ENCODE assay signal across 1 cellular context in genomic region chr17:44899074-44899782, GRCh38.
TF ChIP-seq lines count a peak whose summit lies in the region.

EFTUD2 (minus strand) TSS chr17:44899445; CDS start chr17:44894521, 4,924 bp downstream.

TF ChIP-seq in K562, 482 proteins besides CTCF, POLR2A, EP300 and RAD21 (continued from another document and continues in another):
- TF ChIP-seq PPARD (CRISPR knock-in tag; IDR thresholded peaks at IDR 0.05) = no peak
- no peak for TF ChIP-seq KDM1A (IDR thresholded peaks at IDR 0.05)
- TF ChIP-seq, protein P1, sequence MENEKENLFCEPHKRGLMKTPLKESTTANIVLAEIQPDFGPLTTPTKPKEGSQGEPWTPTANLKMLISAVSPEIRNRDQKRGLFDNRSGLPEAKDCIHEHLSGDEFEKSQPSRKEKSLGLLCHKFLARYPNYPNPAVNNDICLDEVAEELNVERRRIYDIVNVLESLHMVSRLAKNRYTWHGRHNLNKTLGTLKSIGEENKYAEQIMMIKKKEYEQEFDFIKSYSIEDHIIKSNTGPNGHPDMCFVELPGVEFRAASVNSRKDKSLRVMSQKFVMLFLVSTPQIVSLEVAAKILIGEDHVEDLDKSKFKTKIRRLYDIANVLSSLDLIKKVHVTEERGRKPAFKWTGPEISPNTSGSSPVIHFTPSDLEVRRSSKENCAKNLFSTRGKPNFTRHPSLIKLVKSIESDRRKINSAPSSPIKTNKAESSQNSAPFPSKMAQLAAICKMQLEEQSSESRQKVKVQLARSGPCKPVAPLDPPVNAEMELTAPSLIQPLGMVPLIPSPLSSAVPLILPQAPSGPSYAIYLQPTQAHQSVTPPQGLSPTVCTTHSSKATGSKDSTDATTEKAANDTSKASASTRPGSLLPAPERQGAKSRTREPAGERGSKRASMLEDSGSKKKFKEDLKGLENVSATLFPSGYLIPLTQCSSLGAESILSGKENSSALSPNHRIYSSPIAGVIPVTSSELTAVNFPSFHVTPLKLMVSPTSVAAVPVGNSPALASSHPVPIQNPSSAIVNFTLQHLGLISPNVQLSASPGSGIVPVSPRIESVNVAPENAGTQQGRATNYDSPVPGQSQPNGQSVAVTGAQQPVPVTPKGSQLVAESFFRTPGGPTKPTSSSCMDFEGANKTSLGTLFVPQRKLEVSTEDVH (IDR thresholded peaks at IDR 0.05; ENCODE audit: low read depth, partially characterized antibody) = peak; percentile 90
- TF ChIP-seq SMARCE1 (IDR thresholded peaks at IDR 0.05) = no peak
- TF ChIP-seq ZBED1 (IDR thresholded peaks at IDR 0.05) = no peak
- TF ChIP-seq SREBF2 (CRISPR knock-in tag; IDR thresholded peaks at IDR 0.05) = no peak
- TF ChIP-seq RBM25 (IDR thresholded peaks at IDR 0.05; ENCODE audit: low read depth, low read length, severe bottlenecking) = no peak
- TF ChIP-seq TAF9B (IDR thresholded peaks at IDR 0.05; ENCODE audit: partially characterized antibody) = peak; percentile 76
- TF ChIP-seq TARDBP (IDR thresholded peaks at IDR 0.05) = no peak
- TF ChIP-seq, protein P2, sequence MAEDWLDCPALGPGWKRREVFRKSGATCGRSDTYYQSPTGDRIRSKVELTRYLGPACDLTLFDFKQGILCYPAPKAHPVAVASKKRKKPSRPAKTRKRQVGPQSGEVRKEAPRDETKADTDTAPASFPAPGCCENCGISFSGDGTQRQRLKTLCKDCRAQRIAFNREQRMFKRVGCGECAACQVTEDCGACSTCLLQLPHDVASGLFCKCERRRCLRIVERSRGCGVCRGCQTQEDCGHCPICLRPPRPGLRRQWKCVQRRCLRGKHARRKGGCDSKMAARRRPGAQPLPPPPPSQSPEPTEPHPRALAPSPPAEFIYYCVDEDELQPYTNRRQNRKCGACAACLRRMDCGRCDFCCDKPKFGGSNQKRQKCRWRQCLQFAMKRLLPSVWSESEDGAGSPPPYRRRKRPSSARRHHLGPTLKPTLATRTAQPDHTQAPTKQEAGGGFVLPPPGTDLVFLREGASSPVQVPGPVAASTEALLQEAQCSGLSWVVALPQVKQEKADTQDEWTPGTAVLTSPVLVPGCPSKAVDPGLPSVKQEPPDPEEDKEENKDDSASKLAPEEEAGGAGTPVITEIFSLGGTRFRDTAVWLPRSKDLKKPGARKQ (CRISPR knock-in tag; IDR thresholded peaks at IDR 0.05) = no peak
- TF ChIP-seq MECOM (CRISPR knock-in tag; IDR thresholded peaks at IDR 0.05) = no peak
- TF ChIP-seq JUND (IDR thresholded peaks at IDR 0.05; ENCODE audit: borderline replicate concordance, low read depth, low read length) = peak; percentile 62
- TF ChIP-seq JUND (tag; IDR thresholded peaks at IDR 0.05; ENCODE audit: borderline replicate concordance, low read depth, low read length) = no peak; the same call in 2 of the 3 replicates
- TF ChIP-seq, protein P3, sequence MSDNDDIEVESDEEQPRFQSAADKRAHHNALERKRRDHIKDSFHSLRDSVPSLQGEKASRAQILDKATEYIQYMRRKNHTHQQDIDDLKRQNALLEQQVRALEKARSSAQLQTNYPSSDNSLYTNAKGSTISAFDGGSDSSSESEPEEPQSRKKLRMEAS (CRISPR knock-in tag; IDR thresholded peaks at IDR 0.05) = peak; percentile 95
- TF ChIP-seq CREB3 (tag; conservative IDR thresholded peaks at IDR 0.05; ENCODE audit: low read depth) = no peak
- TF ChIP-seq JUN (IDR thresholded peaks at IDR 0.05; ENCODE audit: borderline replicate concordance, low read depth, low read length) = peak; percentile 75; the same call in 1 of the 2 replicates
- no peak; the same call in 1 of the 2 replicates for TF ChIP-seq JUN (CRISPR knock-in tag; IDR thresholded peaks at IDR 0.05; ENCODE audit: borderline replicate concordance)
- TF ChIP-seq FOXP4 (CRISPR knock-in tag; IDR thresholded peaks at IDR 0.05; ENCODE audit: borderline replicate concordance) = no peak
- TF ChIP-seq, protein P4, sequence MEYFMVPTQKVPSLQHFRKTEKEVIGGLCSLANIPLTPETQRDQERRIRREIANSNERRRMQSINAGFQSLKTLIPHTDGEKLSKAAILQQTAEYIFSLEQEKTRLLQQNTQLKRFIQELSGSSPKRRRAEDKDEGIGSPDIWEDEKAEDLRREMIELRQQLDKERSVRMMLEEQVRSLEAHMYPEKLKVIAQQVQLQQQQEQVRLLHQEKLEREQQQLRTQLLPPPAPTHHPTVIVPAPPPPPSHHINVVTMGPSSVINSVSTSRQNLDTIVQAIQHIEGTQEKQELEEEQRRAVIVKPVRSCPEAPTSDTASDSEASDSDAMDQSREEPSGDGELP (CRISPR knock-in tag; IDR thresholded peaks at IDR 0.05; ENCODE audit: borderline replicate concordance) = peak; percentile 88
- TF ChIP-seq ZNF384 (IDR thresholded peaks at IDR 0.05; ENCODE audit: low read depth, low read length) = peak; percentile 47
- TF ChIP-seq POLR2G (IDR thresholded peaks at IDR 0.05; ENCODE audit: low read depth, low read length) = peak; percentile 93
- peak; percentile 53; the same call in 1 of the 2 replicates for TF ChIP-seq ESRRA (IDR thresholded peaks at IDR 0.05; ENCODE audit: borderline replicate concordance, low read depth)
- peak; percentile 72; the same call in 1 of the 2 replicates for TF ChIP-seq NCOA1 (IDR thresholded peaks at IDR 0.05; ENCODE audit: low read depth)
- TF ChIP-seq NR2C1 (IDR thresholded peaks at IDR 0.05) = peak; percentile 76; the same call in 1 of the 2 replicates
- TF ChIP-seq NR2C1 (tag; IDR thresholded peaks at IDR 0.05) = peak; percentile 49; the same call in 1 of the 2 replicates
- no peak for TF ChIP-seq TSC22D4 (tag; IDR thresholded peaks at IDR 0.05)
- no peak for TF ChIP-seq SLC30A9 (CRISPR knock-in tag; IDR thresholded peaks at IDR 0.05)
- TF ChIP-seq GABPB1 (CRISPR knock-in tag; IDR thresholded peaks at IDR 0.05) = peak; percentile 95
- TF ChIP-seq CHD7 (IDR thresholded peaks at IDR 0.05; ENCODE audit: low read depth, low read length) = no peak
- TF ChIP-seq NFXL1 (CRISPR knock-in tag; IDR thresholded peaks at IDR 0.05) = no peak
- TF ChIP-seq SREBF1 (IDR thresholded peaks at IDR 0.05; ENCODE audit: borderline replicate concordance, low read depth, low read length) = peak; percentile 79; the same call in 1 of the 2 replicates
- peak; percentile 77 for TF ChIP-seq TBP (optimal IDR thresholded peaks at IDR 0.05; ENCODE audit: low read depth, low read length)
- peak; percentile 9 for TF ChIP-seq ZFP36 (IDR thresholded peaks at IDR 0.05; ENCODE audit: low read depth, low read length, partially characterized antibody)
- no peak for TF ChIP-seq HNRNPK (IDR thresholded peaks at IDR 0.05; ENCODE audit: low read depth, low read length, poor library complexity, severe bottlenecking)
- no peak for TF ChIP-seq EHMT2 (IDR thresholded peaks at IDR 0.05)
- peak; percentile 85; the same call in 1 of the 2 replicates for TF ChIP-seq BMI1 (IDR thresholded peaks at IDR 0.05; ENCODE audit: low read length)
- TF ChIP-seq HDAC8 (tag; IDR thresholded peaks at IDR 0.05) = 0 out of 2 replicates have a peak, but pooled peaks have one; percentile 16
- TF ChIP-seq, protein P5, sequence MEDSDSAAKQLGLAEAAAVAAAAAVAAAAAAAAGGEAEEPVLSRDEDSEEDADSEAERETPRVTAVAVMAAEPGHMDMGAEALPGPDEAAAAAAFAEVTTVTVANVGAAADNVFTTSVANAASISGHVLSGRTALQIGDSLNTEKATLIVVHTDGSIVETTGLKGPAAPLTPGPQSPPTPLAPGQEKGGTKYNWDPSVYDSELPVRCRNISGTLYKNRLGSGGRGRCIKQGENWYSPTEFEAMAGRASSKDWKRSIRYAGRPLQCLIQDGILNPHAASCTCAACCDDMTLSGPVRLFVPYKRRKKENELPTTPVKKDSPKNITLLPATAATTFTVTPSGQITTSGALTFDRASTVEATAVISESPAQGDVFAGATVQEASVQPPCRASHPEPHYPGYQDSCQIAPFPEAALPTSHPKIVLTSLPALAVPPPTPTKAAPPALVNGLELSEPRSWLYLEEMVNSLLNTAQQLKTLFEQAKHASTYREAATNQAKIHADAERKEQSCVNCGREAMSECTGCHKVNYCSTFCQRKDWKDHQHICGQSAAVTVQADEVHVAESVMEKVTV (CRISPR knock-in tag; IDR thresholded peaks at IDR 0.05) = no peak
- 0 out of 2 replicates have a peak, but pooled peaks have one; percentile 22 for TF ChIP-seq BCOR (IDR thresholded peaks at IDR 0.05)
- no peak for TF ChIP-seq ZNF347 (CRISPR knock-in tag; IDR thresholded peaks at IDR 0.05; ENCODE audit: low read depth)
- TF ChIP-seq ZNF584 (CRISPR knock-in tag; IDR thresholded peaks at IDR 0.05; ENCODE audit: low read depth) = 0 out of 2 replicates have a peak, but pooled peaks have one; percentile 25
- peak; percentile 89 for TF ChIP-seq CBFA2T2 (conservative IDR thresholded peaks at IDR 0.05)
- TF ChIP-seq MAZ (CRISPR knock-in tag; conservative IDR thresholded peaks at IDR 0.05 in 1 of 2, IDR thresholded peaks at IDR 0.05 in 1 of 2) = peak; percentile 82 to 88
